19 cellular contexts compared by ENCODE assay signal in genomic region chr3:169478566-169479313, GRCh38.
A peak's percentile ranks its signal among the peaks of the same experiment; 100 is the strongest.
DNase-seq lines count a peak whose midpoint lies in the region; ATAC-seq and TF ChIP-seq lines count a peak whose summit lies in the region.
"Had no signal": no experiment of that assay in that cellular context is flagged by ENCODE, and none has a peak within 500 bp of the region (broad histone marks: within the 10 kb centered on the region; RNA-seq: fewer than 3 reads in every experiment).

No MANE protein-coding gene starts in this region.

- H3K27ac ChIP-seq in brain microvascular endothelial cell (peak overlapping the region; percentile 1), psoas muscle (no peak overlapping the region)
- H3K27ac ChIP-seq: esophagus muscularis mucosa, tibial artery had no signal

- no peak overlapping the region for H3K4me3 ChIP-seq in brain microvascular endothelial cell (ENCODE audit: low read depth, low read length)
- no peak overlapping the region for H3K4me3 ChIP-seq in psoas muscle
- H3K4me3 ChIP-seq: esophagus muscularis mucosa, K562, tibial artery had no signal

- no peak for ATAC-seq in HG03159 (IDR thresholded peaks at IDR 0.05; ENCODE audit: unreplicated experiment)
- ATAC-seq in psoas muscle: no peak
- ATAC-seq: activated naive CD4-positive, alpha-beta T cell treated with anti-CD3 and anti-CD28 coated beads, Interleukin-2, amount 50 U/mL, for 72 hours; K562; left ventricle myocardium superior; Panc1; sciatic nerve; stimulated activated naive B cell treated with anti-CD40 and anti-IgM and Interleukin-4, amounts not matched to agents 10 μg/mL and 1 μg/mL and 100 μg/mL, for 72 hours had no signal

- H3K27me3 ChIP-seq in brain microvascular endothelial cell (replicated peaks) (no peaks in the 10 kb centered on the region), psoas muscle (ENCODE audit: insufficient read depth in 3 of 3, low read length in 2 of 3) (no peaks in the 10 kb centered on the region)
- H3K27me3 ChIP-seq: esophagus muscularis mucosa, tibial artery had no signal

- WGBS in psoas muscle, 3 donors: 80 to 85% (median 81%) methylated on average over 4 of the region's 4 CpGs

- TF ChIP-seq CTCF in brain microvascular endothelial cell (IDR thresholded peaks at IDR 0.05; ENCODE audit: low read depth, low read length, missing control alignments): no peak
- TF ChIP-seq CTCF in psoas muscle (IDR thresholded peaks at IDR 0.05): no peak

- H3K4me1 ChIP-seq in psoas muscle: no peaks in the 10 kb centered on the region
- H3K4me1 ChIP-seq: esophagus muscularis mucosa, tibial artery had no signal

- H3K36me3 ChIP-seq in brain microvascular endothelial cell (replicated peaks) (no peaks in the 10 kb centered on the region), psoas muscle (ENCODE audit: insufficient read depth in 1 of 2, low read depth in 1 of 2) (no peaks in the 10 kb centered on the region)
- H3K36me3 ChIP-seq: esophagus muscularis mucosa, tibial artery had no signal

- H3K9me3 ChIP-seq in psoas muscle: no peaks in the 10 kb centered on the region
- H3K9me3 ChIP-seq: esophagus muscularis mucosa, SK-N-SH, tibial artery had no signal

- intact Hi-C loops in psoas muscle (cut with DNase I): no loop called here

- peak; percentile 43 for DNase-seq in HS-5 (ENCODE audit: low read depth)
- peak; percentile 54 for DNase-seq in brain microvascular endothelial cell
- peak; percentile 71 for DNase-seq in kidney tubule cell (ENCODE audit: low spot score)
- DNase-seq in NCI-H1048 (lab: John Stamatoyannopoulos, UW): no peak
- DNase-seq in psoas muscle: no peak
- DNase-seq in RPMI8226: no peak
- DNase-seq: glutamatergic neuron; left ventricle myocardium superior; NCI-H187 treated with DMSO at 0.1 percent for 48 hours; SK-N-SH; stimulated activated naive B cell treated with anti-CD40 and anti-IgM and Interleukin-4, amounts not matched to agents 10 μg/mL and 1 μg/mL and 100 μg/mL, for 72 hours; T-helper 9 cell; tibial artery had no signal

- in situ Hi-C loops in brain microvascular endothelial cell (cut with HindIII; ENCODE audit: low pct_ligation_motif_present, low sequenced_read_pairs): no loop called here

Comparison
In these comparisons a context has a peak if more than half of its experiments do, and no peak if none do; other contexts are left out.
1. DNase-seq: peak in HS-5 (single experiment), brain microvascular endothelial cell (single experiment) and kidney tubule cell (single experiment); none in NCI-H1048 (single experiment), psoas muscle (0 of 2) and RPMI8226 (single experiment).